20 cellular contexts compared by ENCODE assay signal in genomic region chr17:49501496-49501895, GRCh38.
"Had no signal": no experiment of that assay in that cellular context is flagged by ENCODE, and none has a peak within 500 bp of the region (broad histone marks: within the 10 kb centered on the region; RNA-seq: fewer than 3 reads in every experiment).

No MANE protein-coding gene starts in this region.

- DNase-seq: activated B cell treated with CpG ODN at 0.5 μM for 24 hours; activated CD4-positive, alpha-beta T cell treated with anti-CD3 and anti-CD28 coated beads for 48 hours; activated CD8-positive, alpha-beta memory T cell treated with anti-CD3 and anti-CD28 coated beads, Interleukin-2, amount 50 U/mL, for 48 hours; activated gamma-delta T cell treated with Interleukin-2 at 50 U/mL for 16 hours; activated T-cell treated with anti-CD3 and anti-CD28 coated beads, Interleukin-2, amount 50 U/mL, for 72 hours; amniotic stem cell; central memory CD4-positive, alpha-beta T cell; cortex of kidney; effector CD4-positive, alpha-beta T cell; heart left ventricle; midbrain; naive B cell; stimulated activated CD4-positive, alpha-beta T cell treated with anti-CD3 and anti-CD28 coated beads, Interleukin-12 subunit alpha, Interleukin-12 subunit beta, amount 100 ng/mL, for 4 hours; stimulated activated CD4-positive, alpha-beta T cell treated with anti-CD3 and anti-CD28 coated beads, Interleukin-2, amount 100 ng/mL, for 24 hours; stomach; T-helper 2 cell; testis; upper lobe of left lung had no signal

- H3K36me3 ChIP-seq: pancreas, stomach, upper lobe of left lung had no signal

- H3K27ac ChIP-seq: heart left ventricle, pancreas, stomach, testis, upper lobe of left lung had no signal

- H3K9me3 ChIP-seq: heart left ventricle, pancreas, stomach, testis, upper lobe of left lung had no signal

- H3K4me3 ChIP-seq: heart left ventricle, lung, pancreas, stomach, testis, upper lobe of left lung had no signal

- ATAC-seq: activated T-cell treated with anti-CD3 and anti-CD28 coated beads, Interleukin-2, amount 50 U/mL, for 72 hours; heart left ventricle; pancreas had no signal

- H3K27me3 ChIP-seq: testis had no signal
